26 cellular contexts compared by ENCODE assay signal in genomic region chrX:144494069-144494468, GRCh38.
"Had no signal": no experiment of that assay in that cellular context is flagged by ENCODE, and none has a peak within 500 bp of the region (broad histone marks: within the 10 kb centered on the region; RNA-seq: fewer than 3 reads in every experiment).

No MANE protein-coding gene starts in this region.

- DNase-seq: activated CD4-positive, alpha-beta T cell treated with anti-CD3 and anti-CD28 coated beads for 1 hour; activated CD4-positive, alpha-beta T cell treated with anti-CD3 and anti-CD28 coated beads, Interleukin-2, amount 50 U/mL, for 1 hour; activated CD8-positive, alpha-beta memory T cell treated with anti-CD3 and anti-CD28 coated beads, Interleukin-2, amount 50 U/mL, for 4 hours; activated naive CD4-positive, alpha-beta T cell; activated T-cell treated with anti-CD3 and anti-CD28 coated beads, Interleukin-2, amount 50 U/mL, for 24 hours; adrenal gland; colonic mucosa; dorsolateral prefrontal cortex; effector memory CD8-positive, alpha-beta T cell; gastrocnemius medialis; head of caudate nucleus; nephron progenitor cell; pancreas; psoas muscle; stimulated activated CD4-positive, alpha-beta T cell treated with anti-CD3 and anti-CD28 coated beads, Interleukin-4, amount 100 ng/mL, for 24 hours; stimulated activated naive CD4-positive, alpha-beta T cell treated with Interleukin-2 at 50 U/mL for 16 hours; WERI-Rb-1 had no signal

- H3K27me3 Mint-ChIP-seq: activated naive CD8-positive, alpha-beta T cell; activated T-cell treated with anti-CD3 and anti-CD28 coated beads, Interleukin-2, amount 50 U/mL, for 24 hours; effector memory CD8-positive, alpha-beta T cell; memory B cell; type B pancreatic cell had no signal

- H3K4me3 ChIP-seq: adrenal gland, ascending aorta, colonic mucosa, dorsolateral prefrontal cortex, esophagus muscularis mucosa, gastrocnemius medialis, pancreas, psoas muscle, right atrium auricular region, thoracic aorta had no signal

- H3K9me3 Mint-ChIP-seq: memory B cell, type B pancreatic cell had no signal

- H3K36me3 Mint-ChIP-seq: activated naive CD8-positive, alpha-beta T cell; memory B cell; type B pancreatic cell had no signal

- H3K27me3 ChIP-seq: ascending aorta, colonic mucosa, esophagus muscularis mucosa, gastrocnemius medialis, right atrium auricular region had no signal

- H3K36me3 ChIP-seq: adrenal gland, ascending aorta, colonic mucosa, esophagus muscularis mucosa, gastrocnemius medialis, pancreas, right atrium auricular region, thoracic aorta, WERI-Rb-1 had no signal

- H3K9me3 ChIP-seq: adrenal gland, ascending aorta, colonic mucosa, esophagus muscularis mucosa, gastrocnemius medialis, pancreas, psoas muscle, right atrium auricular region, thoracic aorta had no signal

- H3K27ac Mint-ChIP-seq: activated naive CD8-positive, alpha-beta T cell; activated T-cell treated with anti-CD3 and anti-CD28 coated beads, Interleukin-2, amount 50 U/mL, for 24 hours; activated T-helper 2 cell treated with anti-CD3 and anti-CD28 coated beads, Interferon-gamma antibody, Interleukin-2, Interleukin-4, amounts not matched to agents 10 μg/mL and 5 μg/mL and 100 μg/mL, durations not matched to agents 14 hours and 24 hours and 36 hours; effector memory CD8-positive, alpha-beta T cell; memory B cell; nephron progenitor cell; T-helper 2 cell treated with Interferon-gamma antibody and Interleukin-4, amounts not matched to agents 5 μg/mL and 100 μg/mL, for 36 hours; type B pancreatic cell had no signal

- H3K4me3 Mint-ChIP-seq: activated naive CD8-positive, alpha-beta T cell; activated T-cell treated with anti-CD3 and anti-CD28 coated beads, Interleukin-2, amount 50 U/mL, for 24 hours; effector memory CD8-positive, alpha-beta T cell; memory B cell; nephron progenitor cell; T-helper 2 cell treated with Interferon-gamma antibody and Interleukin-4, amounts not matched to agents 5 μg/mL and 100 μg/mL, for 36 hours; type B pancreatic cell had no signal

- H3K4me1 ChIP-seq: adrenal gland, ascending aorta, colonic mucosa, esophagus muscularis mucosa, gastrocnemius medialis, pancreas, psoas muscle, right atrium auricular region had no signal

- H3K27ac ChIP-seq: adrenal gland, ascending aorta, colonic mucosa, dorsolateral prefrontal cortex, esophagus muscularis mucosa, gastrocnemius medialis, pancreas, psoas muscle, right atrium auricular region, thoracic aorta, WERI-Rb-1 had no signal

- H3K4me1 Mint-ChIP-seq: memory B cell, nephron progenitor cell had no signal

- ATAC-seq: effector memory CD8-positive, alpha-beta T cell; gastrocnemius medialis; pancreas; psoas muscle had no signal
